Comparison of ENCODE assay signal across 8 cellular contexts in the genomic region with DNA sequence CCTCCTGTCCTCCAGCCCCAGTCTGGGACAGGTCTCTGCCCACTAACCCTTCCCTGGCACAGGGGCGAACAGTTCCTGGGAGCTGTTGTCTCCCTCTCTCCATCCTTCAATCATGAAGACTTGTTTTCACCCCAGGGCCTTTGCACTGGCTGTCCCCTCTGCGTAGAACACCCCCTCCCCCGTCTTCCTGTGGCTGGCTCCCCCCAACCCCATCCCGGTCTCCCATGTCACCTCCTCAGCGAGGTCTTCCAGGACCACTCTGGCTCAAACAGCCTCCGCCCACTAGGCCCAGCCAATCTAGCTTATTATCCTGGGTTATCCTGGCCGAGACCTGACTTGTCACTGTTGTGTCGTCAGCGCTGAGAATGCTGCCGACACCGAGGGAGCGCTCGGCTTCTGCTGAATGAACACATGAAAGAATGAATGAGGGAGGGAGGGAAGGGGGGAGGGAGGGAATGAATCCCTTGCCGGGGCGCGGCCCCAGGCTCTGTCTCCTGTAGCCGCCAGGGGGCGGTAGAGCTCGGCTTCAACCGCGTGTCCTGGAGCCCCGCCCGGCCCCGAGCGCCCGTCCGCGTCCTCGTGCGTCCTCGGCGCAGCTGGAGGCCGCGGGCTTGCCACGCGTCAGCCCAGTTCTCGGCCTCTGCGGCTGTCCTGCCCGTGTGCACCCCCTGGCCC. TPM values are rescaled to one million over a fixed set of nuclear protein-coding genes. Genes with fewer than 3 reads are reported as not detected.
DNase-seq lines count a peak whose midpoint lies in the region; ATAC-seq, FAIRE-seq and TF ChIP-seq lines count a peak whose summit lies in the region.
"Not testable (repeated sequence)": the region's sequence is repeated elsewhere in the genome, so short reads cannot be mapped to it uniquely, and the experiment has no call there.

No MANE protein-coding gene starts in this region.

- TF ChIP-seq EP300 in GM12878 (IDR thresholded peaks at IDR 0.05; ENCODE audit: borderline replicate concordance in 1 of 2, control insufficient read depth in 1 of 2, low read depth in 2 of 2, low read length in 2 of 2): not testable (repeated sequence)

- H3K9me3 Mint-ChIP-seq in nephron progenitor cell: not testable (repeated sequence)

- H3K4me3 ChIP-seq in DOHH2 (ENCODE audit: low read length); GM12878: not testable (repeated sequence)
- peak overlapping the region; percentile 30 for H3K4me3 ChIP-seq in WERI-Rb-1 (ENCODE audit: low read depth, low read length)
- H3K4me3 ChIP-seq in left ventricle myocardium inferior: peak overlapping the region; percentile 50
- peak overlapping the region; percentile 56 for H3K4me3 ChIP-seq in thoracic aorta

- not testable (repeated sequence) for FAIRE-seq in GM12878 (lab: Jason Lieb, UNC)

- intact Hi-C loops in GM12878 (cut with micrococcal nuclease; ENCODE audit: unreplicated experiment); left ventricle myocardium inferior (cut with micrococcal nuclease): not testable (repeated sequence)

- ATAC-seq in GM21619 (IDR thresholded peaks at IDR 0.05; ENCODE audit: unreplicated experiment): peak; percentile 55
- peak; percentile 73 for ATAC-seq in HG03354 (IDR thresholded peaks at IDR 0.05; ENCODE audit: poor library complexity, severe bottlenecking, unreplicated experiment)
- peak; percentile 91 for ATAC-seq in GM12878
- ATAC-seq in thoracic aorta (ENCODE audit: insufficient number of reproducible peaks, low FRiP score, low read depth): peak; percentile 68

- not testable (repeated sequence) for H3K9ac ChIP-seq in GM12878 (ENCODE audit: control insufficient read depth, insufficient read depth, low read length)

- not testable (repeated sequence) for H4K20me1 ChIP-seq in DOHH2 (ENCODE audit: control insufficient read depth, insufficient read depth, low read depth, low read length); GM12878 (ENCODE audit: control insufficient read depth, insufficient read depth)

- RAD21 ChIA-PET in GM12878 (lab: Charles Lee; ENCODE audit: unreplicated experiment): not testable (repeated sequence)

- H3K79me2 ChIP-seq in DOHH2 (ENCODE audit: control insufficient read depth, low read length); GM12878 (ENCODE audit: control insufficient read depth, insufficient read depth, low read length): not testable (repeated sequence)

- not testable (repeated sequence) for H3K36me3 ChIP-seq in DOHH2 (ENCODE audit: control insufficient read depth, low read length); WERI-Rb-1; GM12878 (ENCODE audit: control insufficient read depth in 2 of 2, insufficient read depth in 2 of 2, low read length in 1 of 2)
- H3K36me3 ChIP-seq in left ventricle myocardium inferior (peaks cover 30% of the 10 kb centered on the region), thoracic aorta (peaks cover 26% of the 10 kb centered on the region)

- not testable (repeated sequence) for TF ChIP-seq POLR2A in GM12878 (IDR thresholded peaks at IDR 0.05; ENCODE audit: low read depth, low read length)

- H3K27me3 ChIP-seq in DOHH2 (ENCODE audit: control insufficient read depth, low read length); WERI-Rb-1 (ENCODE audit: insufficient read depth, low read depth, severe bottlenecking); GM12878 (replicated peaks in 1 of 2; ENCODE audit: control insufficient read depth in 2 of 2, insufficient read depth in 2 of 2, low read length in 1 of 2); left ventricle myocardium inferior (ENCODE audit: low read depth); thoracic aorta (replicated peaks; ENCODE audit: insufficient read depth): not testable (repeated sequence)

- not testable (repeated sequence) for TF ChIP-seq RAD21 in GM12878 (IDR thresholded peaks at IDR 0.05; ENCODE audit: insufficient read depth, low read depth, low read length)

- H2AFZ ChIP-seq in GM12878 (ENCODE audit: control insufficient read depth, low read depth, low read length): not testable (repeated sequence)

- peaks cover 10% of the 10 kb centered on the region for H3K4me1 Mint-ChIP-seq in nephron progenitor cell

- in situ Hi-C loops in GM12878 (cut with MboI): loop anchor here (5.0 to 25.0 kb wide), 4 partner anchors 62 to 1171 kb away; a partner anchor contains a TSS

- not testable (repeated sequence) for TF ChIP-seq CTCF in DOHH2 (IDR thresholded peaks at IDR 0.05; ENCODE audit: low read depth, low read length, poor library complexity, severe bottlenecking); WERI-Rb-1 (IDR thresholded peaks at IDR 0.05; ENCODE audit: low read depth, low read length); GM12878 (IDR thresholded peaks at IDR 0.05 in 2 of 3, conservative IDR thresholded peaks at IDR 0.05 in 1 of 3; ENCODE audit: control insufficient read depth in 2 of 3, extremely low read depth in 1 of 3, insufficient read depth in 1 of 3, low read depth in 3 of 3, low read length in 3 of 3); thoracic aorta (IDR thresholded peaks at IDR 0.05)
- TF ChIP-seq CTCF in left ventricle myocardium inferior (IDR thresholded peaks at IDR 0.05; ENCODE audit: borderline replicate concordance) (peak; percentile 29), nephron progenitor cell (IDR thresholded peaks at IDR 0.05) (peak; percentile 16)

- H3K9me3 ChIP-seq in DOHH2 (ENCODE audit: control insufficient read depth, insufficient read depth, low read length); WERI-Rb-1 (ENCODE audit: severe bottlenecking); GM12878 (replicated peaks; ENCODE audit: control insufficient read depth, insufficient read depth, low read length); left ventricle myocardium inferior (replicated peaks); thoracic aorta: not testable (repeated sequence)

- not testable (repeated sequence) for H3F3A ChIP-seq in DOHH2 (ENCODE audit: control insufficient read depth, insufficient read depth)

- CTCF ChIA-PET in GM12878 (lab: Yijun Ruan, JAX): not testable (repeated sequence)

- H3K4me1 ChIP-seq in DOHH2 (ENCODE audit: control insufficient read depth, low read length); GM12878 (ENCODE audit: control insufficient read depth, insufficient read depth, low read length): not testable (repeated sequence)
- peaks cover 16% of the 10 kb centered on the region for H3K4me1 ChIP-seq in left ventricle myocardium inferior
- H3K4me1 ChIP-seq in thoracic aorta (ENCODE audit: control insufficient read depth in 1 of 2, low read depth in 2 of 2): peaks cover 3 to 11% of the 10 kb centered on the region in 2 donors

- H3K9me2 ChIP-seq in DOHH2 (replicated peaks; ENCODE audit: control insufficient read depth, low read length): not testable (repeated sequence)

- peaks cover 27% of the 10 kb centered on the region for H3K27me3 Mint-ChIP-seq in nephron progenitor cell (ENCODE audit: low read depth, poor library complexity)

- peak overlapping the region; percentile 19; the same call in 1 of the 2 replicates for H3K4me2 ChIP-seq in DOHH2 (ENCODE audit: low read length)
- H3K4me2 ChIP-seq in GM12878 (ENCODE audit: control insufficient read depth, insufficient read depth): not testable (repeated sequence)

- no CpG with 5 or more reads among the region's 39 CpGs for WGBS in GM12878 (ENCODE audit: insufficient coverage, insufficient replicate concordance, low lambda C conversion rate, missing lambda C conversion rate)

- H3K4me3 Mint-ChIP-seq in nephron progenitor cell: not testable (repeated sequence)

- BruUV-seq in GM12878 (replicated peaks; lab: Mats Ljungman, UMichigan): not testable (repeated sequence)

- POLR2A ChIA-PET in GM12878 (lab: Charles Lee): not testable (repeated sequence)

- H3K27ac ChIP-seq in DOHH2 (ENCODE audit: low read depth, low read length); WERI-Rb-1; GM12878 (ENCODE audit: control insufficient read depth, insufficient read depth); thoracic aorta: not testable (repeated sequence)
- H3K27ac ChIP-seq in left ventricle myocardium inferior (replicated peaks): peak overlapping the region; percentile 62

- not testable (repeated sequence) for DNase-seq in WERI-Rb-1; GM12878 (ENCODE audit: low read depth, low spot score); left ventricle myocardium inferior; nephron progenitor cell; thoracic aorta (ENCODE audit: low spot score)

- H3K36me3 Mint-ChIP-seq in nephron progenitor cell (ENCODE audit: low read depth): not testable (repeated sequence)

- SMC1A ChIA-PET in GM12878 (lab: Charles Lee; ENCODE audit: uncharacterized antibody, unreplicated experiment): not testable (repeated sequence)

- not testable (repeated sequence) for H3K27ac Mint-ChIP-seq in nephron progenitor cell

RNA-seq across cellular contexts. Expression of a gene that starts 31.8 kb away (rescaled TPM):
- total RNA-seq in GM12878 (2013; cell fraction: nucleolus; rRNA removed): 13.7 and 15.8 TPM in 2 replicates
- 14.4 and 15.0 TPM in 2 replicates for total RNA-seq in GM12878 (2014; rRNA removed)
- 8.6 and 10.0 TPM in 2 replicates for total RNA-seq in GM12878 (2014; rRNA removed; fragmentation: Illumina TruSeq; extraction: Trizol)
- total RNA-seq in GM12878 (2021): 38.6 and 39.4 TPM in 2 replicates
- 8.9 TPM for polyA plus RNA-seq in GM12878 (2011; ENCODE audit: low read depth)
- 13.3 and 16.6 TPM in 2 replicates for polyA plus RNA-seq in GM12878 (2011; rRNA removed)
- 32.9 and 36.4 TPM in 2 replicates for polyA plus RNA-seq in GM12878 (2011; cell fraction: cytosol; rRNA removed)
- 28.3 and 35.6 TPM in 2 replicates for polyA plus RNA-seq in GM12878 (2011; cell fraction: nucleus; rRNA removed)
- polyA plus RNA-seq in GM12878 (2012): 19.0 and 25.3 TPM in 2 replicates
- 6.3 and 20.6 TPM in 2 replicates for polyA plus RNA-seq in GM12878 (2014; fragmentation: Illumina TruSeq; extraction: Trizol)
- 1 to 10 TPM in 1 of 2 experiments, under 1 TPM in 1; 0.71 to 3.8 TPM for polyA plus RNA-seq in GM12878 (2014; fragmentation: Nextera tagmentation; extraction: Ambion mirVana)
- polyA plus RNA-seq in GM12878 (2014; rRNA removed): 30.4 and 33.1 TPM in 2 replicates
- 10 to 100 TPM; 37.1 to 38.6 TPM for polyA plus RNA-seq in GM12878 (2016; fragmentation: Nextera tagmentation; extraction: Ambion mirVana)
- 12.9 and 18.6 TPM in 2 replicates for polyA minus RNA-seq in GM12878 (2011; rRNA and poly(A)+ RNA removed)
- polyA minus RNA-seq in GM12878 (2011; cell fraction: cytosol; rRNA and poly(A)+ RNA removed): 10.0 and 15.5 TPM in 2 replicates
- polyA minus RNA-seq in GM12878 (2011; cell fraction: nucleus; rRNA and poly(A)+ RNA removed): 7.3 and 13.4 TPM in 2 replicates
- total RNA-seq in left ventricle myocardium inferior: 41.7 TPM
- total RNA-seq in thoracic aorta: 10 to 100 TPM; 66.6 to 81.1 TPM

RNA-seq across cellular contexts. Expression of a gene that starts 59.8 kb away (rescaled TPM):
- total RNA-seq in GM12878 (2013; cell fraction: nucleolus; rRNA removed): not detected in 2 replicates
- total RNA-seq in GM12878 (2014; rRNA removed): 0.11 and 0.17 TPM in 2 replicates
- total RNA-seq in GM12878 (2014; rRNA removed; fragmentation: Illumina TruSeq; extraction: Trizol): 0.05 and 0.09 TPM in 2 replicates
- total RNA-seq in GM12878 (2021): 0.21 and 0.32 TPM in 2 replicates
- not detected for polyA plus RNA-seq in GM12878 (2011; ENCODE audit: low read depth)
- 0.05 TPM in 1 of 2 replicates, not detected in the other for polyA plus RNA-seq in GM12878 (2011; rRNA removed)
- 0.06 and 0.08 TPM in 2 replicates for polyA plus RNA-seq in GM12878 (2011; cell fraction: cytosol; rRNA removed)
- 0.12 and 0.15 TPM in 2 replicates for polyA plus RNA-seq in GM12878 (2011; cell fraction: nucleus; rRNA removed)
- polyA plus RNA-seq in GM12878 (2012): 0.06 TPM in 1 of 2 replicates, not detected in the other
- 0.03 and 0.04 TPM in 2 replicates for polyA plus RNA-seq in GM12878 (2014; fragmentation: Illumina TruSeq; extraction: Trizol)
- not detected for polyA plus RNA-seq in GM12878 (2014; fragmentation: Nextera tagmentation; extraction: Ambion mirVana)
- 0.13 and 0.15 TPM in 2 replicates for polyA plus RNA-seq in GM12878 (2014; rRNA removed)
- under 1 TPM in 1 of 2 experiments, not detected in 1; 0.07 TPM for polyA plus RNA-seq in GM12878 (2016; fragmentation: Nextera tagmentation; extraction: Ambion mirVana)
- polyA minus RNA-seq in GM12878 (2011; rRNA and poly(A)+ RNA removed): 0.31 TPM in 1 of 2 replicates, not detected in the other
- polyA minus RNA-seq in GM12878 (2011; cell fraction: cytosol; rRNA and poly(A)+ RNA removed): 0.21 and 0.27 TPM in 2 replicates
- 0.19 TPM in 1 of 2 replicates, not detected in the other for polyA minus RNA-seq in GM12878 (2011; cell fraction: nucleus; rRNA and poly(A)+ RNA removed)
- total RNA-seq in left ventricle myocardium inferior: 12.3 TPM
- 1 to 10 TPM in 1 of 2 donors, under 1 TPM in 1; 0.81 to 1.2 TPM for total RNA-seq in thoracic aorta
